Comparison of ENCODE assay signal across 24 cellular contexts in genomic region chr16:2235234-2235651, GRCh38. TPM values are rescaled to one million over a fixed set of nuclear protein-coding genes. Genes with fewer than 3 reads are reported as not detected.
DNase-seq lines count a peak whose midpoint lies in the region; ATAC-seq, FAIRE-seq and TF ChIP-seq lines count a peak whose summit lies in the region.
"Had no signal": no experiment of that assay in that cellular context is flagged by ENCODE, and none has a peak within 500 bp of the region (broad histone marks: within the 10 kb centered on the region; RNA-seq: fewer than 3 reads in every experiment).

No MANE protein-coding gene starts in this region.

- ATAC-seq in A549 (no peak; a peak in 1 of 6 replicates), left ventricle myocardium superior (no peak)

- CTCF ChIA-PET in A549 (lab: Yijun Ruan, JAX) = no interaction called here

- no peaks in the 10 kb centered on the region for H3K4me1 ChIP-seq in A549
- H3K4me1 ChIP-seq in uterus = peaks cover 0 to 12% of the 10 kb centered on the region in 2 donors
- H3K4me1 ChIP-seq: BE2C had no signal

- TF ChIP-seq CTCF in 22Rv1 (IDR thresholded peaks at IDR 0.05) (no peak), A549 (IDR thresholded peaks at IDR 0.05) (no peak), WERI-Rb-1 (IDR thresholded peaks at IDR 0.05; ENCODE audit: low read depth, low read length) (no peak), neural crest cell (conservative IDR thresholded peaks at IDR 0.05) (no peak), uterus (IDR thresholded peaks at IDR 0.05) (no peak)

- H3K27me3 ChIP-seq in WERI-Rb-1 (ENCODE audit: insufficient read depth, low read depth, severe bottlenecking) (no peaks in the 10 kb centered on the region), uterus (peaks cover 5 to 7% of the 10 kb centered on the region in 2 donors)
- H3K27me3 ChIP-seq: BE2C, SJCRH30 had no signal

- H3K36me3 ChIP-seq in WERI-Rb-1 (peaks cover 94% of the 10 kb centered on the region), uterus (no peaks in the 10 kb centered on the region)

- WGBS in A549 (ENCODE audit: missing lambda C conversion rate) = 92% methylated on average over 28 of the region's 28 CpGs

- H3K4me2 ChIP-seq in A549 = no peak overlapping the region

- H3K4me3 Mint-ChIP-seq in neural crest cell = peak overlapping the region; percentile 76
- H3K4me3 Mint-ChIP-seq: CD8-positive, alpha-beta memory T cell had no signal

- no peaks in the 10 kb centered on the region for H3K4me1 Mint-ChIP-seq in neural crest cell

- peaks cover 37% of the 10 kb centered on the region for H3K27me3 Mint-ChIP-seq in neural crest cell (ENCODE audit: low read depth)
- H3K27me3 Mint-ChIP-seq: CD8-positive, alpha-beta memory T cell had no signal

- H3K27ac ChIP-seq in 22Rv1 (peak overlapping the region; percentile 76), A549 (no peak overlapping the region), WERI-Rb-1 (peak overlapping the region; percentile 48), uterus (no peak overlapping the region)
- H3K27ac ChIP-seq: GM23248, HL-60, SJCRH30 had no signal

- intact Hi-C loops in left ventricle myocardium superior (cut with micrococcal nuclease) (no loop called here), uterus (cut with DNase I; ENCODE audit: low total_unique reads) (no loop called here)

- no peak for TF ChIP-seq RAD21 in A549 (conservative IDR thresholded peaks at IDR 0.05 in 1 of 2, IDR thresholded peaks at IDR 0.05 in 1 of 2)

- POLR2A ChIA-PET in A549 (lab: Yijun Ruan, JAX) = interaction anchor here (1.3 kb wide), 1 partner anchor 16 kb away, joined by 4 read pairs; the partner anchor contains the start of gene ECI1

- H3K9me3 ChIP-seq in A549 (no peaks in the 10 kb centered on the region), WERI-Rb-1 (ENCODE audit: severe bottlenecking) (no peaks in the 10 kb centered on the region), uterus (no peaks in the 10 kb centered on the region)
- H3K9me3 ChIP-seq: BE2C, SJCRH30 had no signal

- DNase-seq in A549 (ENCODE audit: low read depth in 1 of 2, low spot score in 1 of 2) (no peak), WERI-Rb-1 (no peak), neural crest cell (ENCODE audit: low read depth, low spot score) (no peak), left ventricle myocardium superior (no peak), uterus (no peak), retina (no peak), NCI-H226 (no peak)
- DNase-seq: ACHN; BE2C; DND-41; GM23248; H9; Karpas-422; NCI-H1092 treated with DMSO at 0.1 percent for 48 hours; NCI-H1436; NCI-H524 treated with DMSO at 0.1 percent for 48 hours; NCI-H82; NK-92 treated with Interleukin-12 subunit alpha and Interleukin-12 subunit beta, amount 100 ng/mL, for 24 hours; PC-3; SJCRH30 had no signal

- FAIRE-seq in A549 (lab: Jason Lieb, UNC) = no peak

- H3K36me3 Mint-ChIP-seq in neural crest cell (ENCODE audit: low read depth) = peaks cover 2% of the 10 kb centered on the region

- H3K4me3 ChIP-seq in A549 = no peak overlapping the region
- no peak overlapping the region for H3K4me3 ChIP-seq in WERI-Rb-1 (ENCODE audit: low read depth, low read length)
- no peak overlapping the region for H3K4me3 ChIP-seq in uterus
- H3K4me3 ChIP-seq: GM23248, SJCRH30 had no signal

- no peaks in the 10 kb centered on the region for H3K9me3 Mint-ChIP-seq in neural crest cell
- H3K9me3 Mint-ChIP-seq: CD8-positive, alpha-beta memory T cell; H9 had no signal

- H3K27ac Mint-ChIP-seq in neural crest cell (ENCODE audit: unreplicated experiment) = no peak overlapping the region
- H3K27ac Mint-ChIP-seq: CD8-positive, alpha-beta memory T cell; H9 had no signal

- no peak for TF ChIP-seq EP300 in A549 (IDR thresholded peaks at IDR 0.05)

- no peak for TF ChIP-seq POLR2A in A549 (IDR thresholded peaks at IDR 0.05; ENCODE audit: low read length)
- no peak for TF ChIP-seq POLR2A in uterus (IDR thresholded peaks at IDR 0.05)

TF ChIP-seq in A549, 52 proteins besides CTCF, POLR2A, EP300 and RAD21:
- TF ChIP-seq SMC3 (IDR thresholded peaks at IDR 0.05) = no peak
- TF ChIP-seq EHF (CRISPR knock-in tag; IDR thresholded peaks at IDR 0.05) = no peak
- no peak for TF ChIP-seq USF2 (IDR thresholded peaks at IDR 0.05)
- 0 out of 2 replicates have a peak, but pooled peaks have one; percentile 62 for TF ChIP-seq POLR2AphosphoS2 (conservative IDR thresholded peaks at IDR 0.05; ENCODE audit: low read length)

RNA-seq across cellular contexts. Expression of gene DNASE1L2, which starts 1.0 kb away (rescaled TPM):
- 0.36 and 0.65 TPM in 2 replicates for polyA plus RNA-seq in A549 (2011; rRNA removed)
- polyA plus RNA-seq in A549 (2012; cell fraction: cytosol; rRNA removed) = 1.9 and 2.3 TPM in 2 replicates
- 10.5 and 17.7 TPM in 2 replicates for polyA plus RNA-seq in A549 (2012; cell fraction: nucleus; rRNA removed)
- 0.88 to 1.5 TPM (median 1.2 TPM) in 3 replicates for polyA plus RNA-seq in A549 (2017; fragmentation: RNase III; extraction: RNeasy Plus Mini Kit Qiagen cat#74134 plus additional on column Dnase treatment)
- polyA minus RNA-seq in A549 (2011; rRNA and poly(A)+ RNA removed) = 0.41 and 0.44 TPM in 2 replicates
- total RNA-seq in neural crest cell = 1.6 and 2.6 TPM in 2 replicates
- 0.47 TPM for total RNA-seq in left ventricle myocardium superior
- 1 to 10 TPM in 1 of 4 donors, under 1 TPM in 1, not detected in 2; 0.97 to 1.2 TPM for total RNA-seq in uterus
- total RNA-seq: GM23248 had no signal
- polyA plus RNA-seq: CD14-positive monocyte; CD8-positive, alpha-beta memory T cell had no signal

RNA-seq across cellular contexts. Expression of gene E4F1, which starts 11.9 kb away (rescaled TPM):
- polyA plus RNA-seq in A549 (2011; rRNA removed) (10.4 and 11.0 TPM in 2 replicates), A549 (2017; fragmentation: RNase III; extraction: RNeasy Plus Mini Kit Qiagen cat#74134 plus additional on column Dnase treatment) (22.0 to 24.4 TPM (median 23.3 TPM) in 3 replicates)
- 39.5 and 43.4 TPM in 2 replicates for polyA plus RNA-seq in A549 (2012; cell fraction: cytosol; rRNA removed)
- polyA plus RNA-seq in A549 (2012; cell fraction: nucleus; rRNA removed) = 164 and 278 TPM in 2 replicates
- polyA minus RNA-seq in A549 (2011; rRNA and poly(A)+ RNA removed) = 7.4 and 9.8 TPM in 2 replicates
- total RNA-seq in neural crest cell (37.5 and 38.9 TPM in 2 replicates), left ventricle myocardium superior (14.2 TPM), uterus (10 to 100 TPM in 3 of 4 donors, 1 to 10 TPM in 1; 8.2 to 41.8 (median 29.9) TPM)

RNA-seq across cellular contexts. Expression of gene ECI1, which starts 16.1 kb away (rescaled TPM):
- polyA plus RNA-seq in A549 (2011; rRNA removed) (41.8 and 47.9 TPM in 2 replicates), A549 (2017; fragmentation: RNase III; extraction: RNeasy Plus Mini Kit Qiagen cat#74134 plus additional on column Dnase treatment) (40.9 to 41.9 TPM (median 41.5 TPM) in 3 replicates)
- polyA plus RNA-seq in A549 (2012; cell fraction: cytosol; rRNA removed) = 118 and 153 TPM in 2 replicates
- polyA plus RNA-seq in A549 (2012; cell fraction: nucleus; rRNA removed) = 126 and 163 TPM in 2 replicates
- polyA minus RNA-seq in A549 (2011; rRNA and poly(A)+ RNA removed) = 14.4 and 21.3 TPM in 2 replicates
- total RNA-seq in neural crest cell (71.9 and 79.2 TPM in 2 replicates), left ventricle myocardium superior (225 TPM), uterus (10 to 100 TPM in 3 of 4 donors, 1 to 10 TPM in 1; 4.9 to 89.1 (median 40.1) TPM)

RNA-seq across cellular contexts. Expression of gene PGP, which starts 20.6 kb away (rescaled TPM):
- polyA plus RNA-seq in A549 (2011; rRNA removed) = 13.9 and 15.0 TPM in 2 replicates
- polyA plus RNA-seq in A549 (2012; cell fraction: cytosol; rRNA removed) = 37.0 and 52.9 TPM in 2 replicates
- polyA plus RNA-seq in A549 (2012; cell fraction: nucleus; rRNA removed) = 67.6 and 101 TPM in 2 replicates
- polyA plus RNA-seq in A549 (2017; fragmentation: RNase III; extraction: RNeasy Plus Mini Kit Qiagen cat#74134 plus additional on column Dnase treatment) = 27.7 to 33.7 TPM (median 31.9 TPM) in 3 replicates
- polyA minus RNA-seq in A549 (2011; rRNA and poly(A)+ RNA removed) = 7.6 TPM in 2 replicates
- total RNA-seq in neural crest cell = 47.3 and 50.2 TPM in 2 replicates
- total RNA-seq in left ventricle myocardium superior = 42.4 TPM
- total RNA-seq in uterus = 10 to 100 TPM in 2 of 4 donors, 1 to 10 TPM in 2; 2.6 to 14.4 (median 10.4) TPM

RNA-seq across cellular contexts. Expression of gene BRICD5, which starts 24.6 kb away (rescaled TPM):
- polyA plus RNA-seq in A549 (2011; rRNA removed) = 2.0 and 3.1 TPM in 2 replicates
- 6.3 TPM in 2 replicates for polyA plus RNA-seq in A549 (2012; cell fraction: cytosol; rRNA removed)
- polyA plus RNA-seq in A549 (2012; cell fraction: nucleus; rRNA removed) = 65.9 and 71.3 TPM in 2 replicates
- polyA plus RNA-seq in A549 (2017; fragmentation: RNase III; extraction: RNeasy Plus Mini Kit Qiagen cat#74134 plus additional on column Dnase treatment) = 7.4 to 11.6 TPM (median 9.1 TPM) in 3 replicates
- 0.54 and 1.9 TPM in 2 replicates for polyA minus RNA-seq in A549 (2011; rRNA and poly(A)+ RNA removed)
- total RNA-seq in neural crest cell = 31.2 and 32.0 TPM in 2 replicates
- total RNA-seq in left ventricle myocardium superior = 10.0 TPM
- total RNA-seq in uterus = 10 to 100 TPM in 1 of 4 donors, 1 to 10 TPM in 3; 1.2 to 16.9 (median 1.7) TPM
- polyA plus RNA-seq: CD14-positive monocyte had no signal

Comparison
In these comparisons a context has a peak if more than half of its experiments do, and no peak if none do; other contexts are left out.
1. H3K27ac ChIP-seq: peak in 22Rv1 (single experiment) and WERI-Rb-1 (single experiment); none in A549 (0 of 2) and uterus (0 of 2).